8 cellular contexts compared by ENCODE assay signal in the genomic region with DNA sequence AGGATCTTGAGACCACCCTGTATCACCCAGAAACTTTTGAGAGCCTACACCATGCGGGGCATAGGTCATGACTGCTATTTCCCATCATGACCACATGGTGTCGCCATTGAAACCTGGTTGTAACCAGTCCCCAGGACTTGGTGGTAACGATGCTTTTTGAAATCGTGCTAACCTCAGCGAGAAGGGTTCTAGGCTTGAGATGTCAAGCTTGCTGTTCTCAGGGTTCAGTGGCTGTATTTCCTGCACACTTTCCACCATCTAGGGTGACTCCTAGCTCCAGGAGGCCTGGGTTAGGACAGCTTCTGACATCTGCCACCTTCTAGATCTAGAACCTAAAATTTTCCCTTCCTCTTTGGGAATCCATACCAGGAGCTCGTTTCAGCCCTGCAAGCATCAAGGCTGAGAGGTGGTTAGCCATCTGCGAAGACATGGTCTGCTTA. TPM values are rescaled to one million over a fixed set of nuclear protein-coding genes. Genes with fewer than 3 reads are reported as not detected.
DNase-seq lines count a peak whose midpoint lies in the region; ATAC-seq and TF ChIP-seq lines count a peak whose summit lies in the region.

No MANE protein-coding gene starts in this region.

- ATAC-seq in GM18868 (IDR thresholded peaks at IDR 0.05; ENCODE audit: unreplicated experiment), result no peak

- DNase-seq in BE2C (peak; percentile 41), H4 (ENCODE audit: low spot score) (peak; percentile 60), NCI-H510A (lab: John Stamatoyannopoulos, UW) (peak; percentile 30), dermis blood vessel endothelial cell (peak; percentile 91)
- peak; percentile 90 for DNase-seq in activated CD4-positive, alpha-beta T cell treated with anti-CD3 and anti-CD28 coated beads, Interleukin-2, amount 10 ng/mL, durations not matched to agents 24 days and 14 days
- DNase-seq in stimulated activated CD4-positive, alpha-beta T cell treated with anti-CD3 and anti-CD28 coated beads, TNF-alpha, amount 100 ng/mL, for 48 hours (ENCODE audit: low read depth in 3 of 3), result peak; percentile 23 to 58 (median 41)

- H3K27me3 ChIP-seq in BE2C (no peaks in the 10 kb centered on the region), liver (ENCODE audit: control insufficient read depth in 4 of 4, insufficient read depth in 4 of 4, low read length in 3 of 4) (no peaks in the 10 kb centered on the region)

- no peak overlapping the region for H3K9ac ChIP-seq in liver (ENCODE audit: low read depth in 1 of 2, low read length in 2 of 2)

- no peaks in the 10 kb centered on the region for H3K4me1 ChIP-seq in BE2C
- H3K4me1 ChIP-seq in liver (ENCODE audit: control insufficient read depth in 4 of 4, insufficient read depth in 4 of 4, low read length in 3 of 4), result peaks cover 0 to 3% (median 0%) of the 10 kb centered on the region in 4 donors

- peak; percentile 96 to 97 for TF ChIP-seq RAD21 in liver (IDR thresholded peaks at IDR 0.05)

- H3K27ac Mint-ChIP-seq in activated CD4-positive, alpha-beta T cell treated with anti-CD3 and anti-CD28 coated beads, Interleukin-2, amount 10 ng/mL, durations not matched to agents 24 days and 14 days, result no peak overlapping the region

- peaks cover 3% of the 10 kb centered on the region for H3K4me1 Mint-ChIP-seq in activated CD4-positive, alpha-beta T cell treated with anti-CD3 and anti-CD28 coated beads, Interleukin-2, amount 10 ng/mL, durations not matched to agents 24 days and 14 days

- peaks cover 5% of the 10 kb centered on the region for H3K27me3 Mint-ChIP-seq in activated CD4-positive, alpha-beta T cell treated with anti-CD3 and anti-CD28 coated beads, Interleukin-2, amount 10 ng/mL, durations not matched to agents 24 days and 14 days

- H3K36me3 Mint-ChIP-seq in activated CD4-positive, alpha-beta T cell treated with anti-CD3 and anti-CD28 coated beads, Interleukin-2, amount 10 ng/mL, durations not matched to agents 24 days and 14 days (ENCODE audit: low read depth), result no peaks in the 10 kb centered on the region

- 8% methylated on average over 7 of the region's 7 CpGs for WGBS in liver

- TF ChIP-seq CTCF in BE2C (IDR thresholded peaks at IDR 0.05; ENCODE audit: low read depth, low read length) (peak; percentile 77), liver (IDR thresholded peaks at IDR 0.05; ENCODE audit: low read depth, low read length, missing input control) (peak; percentile 88)

- H3K9me3 ChIP-seq in BE2C, result no peaks in the 10 kb centered on the region
- H3K9me3 ChIP-seq in liver (ENCODE audit: control insufficient read depth in 4 of 4, low read length in 3 of 4), result no peaks in the 10 kb centered on the region

- H3K9me3 Mint-ChIP-seq in activated CD4-positive, alpha-beta T cell treated with anti-CD3 and anti-CD28 coated beads, Interleukin-2, amount 10 ng/mL, durations not matched to agents 24 days and 14 days, result no peaks in the 10 kb centered on the region

- intact Hi-C loops in activated CD4-positive, alpha-beta T cell treated with anti-CD3 and anti-CD28 coated beads, Interleukin-2, amount 10 ng/mL, durations not matched to agents 24 days and 14 days (cut with micrococcal nuclease), result loop anchor here (2.0 to 10.0 kb wide), 4 partner anchors 80 to 468 kb away; no protein-coding TSS in a partner anchor

- H3K4me3 ChIP-seq in BE2C (ENCODE audit: low read depth, low read length), result no peak overlapping the region
- no peak overlapping the region for H3K4me3 ChIP-seq in liver (ENCODE audit: low read depth in 1 of 3, low read length in 3 of 3)

- H3K27ac ChIP-seq in liver (ENCODE audit: low read depth in 1 of 2, low read length in 2 of 2), result no peak overlapping the region

- H3K4me3 Mint-ChIP-seq in activated CD4-positive, alpha-beta T cell treated with anti-CD3 and anti-CD28 coated beads, Interleukin-2, amount 10 ng/mL, durations not matched to agents 24 days and 14 days, result no peak overlapping the region

- H3K36me3 ChIP-seq in BE2C, result no peaks in the 10 kb centered on the region
- H3K36me3 ChIP-seq in liver (ENCODE audit: control insufficient read depth in 4 of 4, insufficient read depth in 3 of 4, low read depth in 1 of 4, low read length in 3 of 4), result no peaks in the 10 kb centered on the region

TF ChIP-seq in liver, 16 proteins besides CTCF, POLR2A, EP300 and RAD21:
- TF ChIP-seq EGR1 (IDR thresholded peaks at IDR 0.05; ENCODE audit: low read depth in 2 of 2), result no peak
- TF ChIP-seq TAF1 (conservative IDR thresholded peaks at IDR 0.05), result no peak
- peak; percentile 75 for TF ChIP-seq NR2F2 (IDR thresholded peaks at IDR 0.05)
- TF ChIP-seq FOXA2 (IDR thresholded peaks at IDR 0.05), result no peak
- TF ChIP-seq FOXA1 (IDR thresholded peaks at IDR 0.05), result no peak
- peak; percentile 75 to 85 for TF ChIP-seq RXRA (IDR thresholded peaks at IDR 0.05)
- TF ChIP-seq JUND (IDR thresholded peaks at IDR 0.05), result no peak
- TF ChIP-seq GABPA (IDR thresholded peaks at IDR 0.05 in 1 of 2, conservative IDR thresholded peaks at IDR 0.05 in 1 of 2), result no peak
- TF ChIP-seq REST (IDR thresholded peaks at IDR 0.05), result no peak
- TF ChIP-seq SP1 (IDR thresholded peaks at IDR 0.05), result no peak
- no peak for TF ChIP-seq MAX (IDR thresholded peaks at IDR 0.05)
- TF ChIP-seq YY1 (IDR thresholded peaks at IDR 0.05), result no peak
- no peak for TF ChIP-seq ZBTB33 (IDR thresholded peaks at IDR 0.05)
- peak in 1 of 2 donors; percentile 17 for TF ChIP-seq HNF4A (conservative IDR thresholded peaks at IDR 0.05)
- TF ChIP-seq HNF4G (IDR thresholded peaks at IDR 0.05), result no peak
- no peak for TF ChIP-seq ATF3 (IDR thresholded peaks at IDR 0.05)

RNA-seq across cellular contexts. Expression of gene SPNS3, which starts 13.0 kb away (rescaled TPM):
- polyA plus RNA-seq in BE2C (2012; ENCODE audit: insufficient read depth, insufficient read length, low read depth), result 0.51 TPM
- 0.04 and 0.08 TPM in 2 replicates for total RNA-seq in H4 (2014; rRNA removed; shearing (Covaris generic))
- total RNA-seq in activated CD4-positive, alpha-beta T cell treated with anti-CD3 and anti-CD28 coated beads, Interleukin-2, amount 10 ng/mL, durations not matched to agents 24 days and 14 days, result 1.3 and 1.9 TPM in 2 replicates
- total RNA-seq in dermis blood vessel endothelial cell (0.23 and 0.34 TPM in 2 replicates), liver (1 to 10 TPM in 1 of 2 donors, under 1 TPM in 1; 0.17 to 2.3 TPM)
- polyA plus RNA-seq in liver, result under 1 TPM; 0.16 to 0.32 TPM

RNA-seq across cellular contexts. Expression of gene UBE2G1, which starts 54.2 kb away (rescaled TPM):
- polyA plus RNA-seq in BE2C (2012; ENCODE audit: insufficient read depth, insufficient read length, low read depth), result 36.5 TPM
- 46.1 and 48.8 TPM in 2 replicates for total RNA-seq in H4 (2014; rRNA removed; shearing (Covaris generic))
- total RNA-seq in activated CD4-positive, alpha-beta T cell treated with anti-CD3 and anti-CD28 coated beads, Interleukin-2, amount 10 ng/mL, durations not matched to agents 24 days and 14 days, result 74.8 and 77.3 TPM in 2 replicates
- total RNA-seq in dermis blood vessel endothelial cell, result 37.4 and 52.3 TPM in 2 replicates
- total RNA-seq in liver, result 10 to 100 TPM; 22.2 to 25.3 TPM
- polyA plus RNA-seq in liver, result 10 to 100 TPM; 19.9 to 20.4 TPM

Comparison
In these comparisons a context has a peak if more than half of its experiments do, and no peak if none do; other contexts are left out.
1. DNase-seq: peak in every context shown above with its lines; median percentile 91 in dermis blood vessel endothelial cell; 90 in activated CD4-positive, alpha-beta T cell treated with anti-CD3 and anti-CD28 coated beads, Interleukin-2, amount 10 ng/mL, durations not matched to agents 24 days and 14 days; 60 in H4; 41 in BE2C; 41 in stimulated activated CD4-positive, alpha-beta T cell treated with anti-CD3 and anti-CD28 coated beads, TNF-alpha, amount 100 ng/mL, for 48 hours; 30 in NCI-H510A.